In the genomic region with DNA sequence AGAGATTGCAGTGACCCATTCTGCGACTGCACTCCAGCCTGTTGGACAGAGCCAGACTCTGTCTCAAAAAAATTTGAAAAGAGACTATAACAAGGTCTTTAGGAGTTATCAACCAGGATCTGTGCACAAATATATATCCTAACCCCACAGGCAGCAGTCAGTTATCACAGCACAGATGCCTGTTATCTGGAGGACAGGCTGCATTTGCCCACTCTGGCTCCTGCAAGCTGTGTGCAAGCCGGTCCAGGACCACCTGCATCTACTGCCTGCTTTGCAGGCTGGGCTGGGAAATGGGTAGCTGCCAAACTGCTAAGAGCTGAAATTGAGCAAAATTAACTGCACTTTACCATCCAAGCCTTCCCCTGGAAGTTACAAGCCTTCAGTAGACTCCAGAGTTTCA, we compare ENCODE assay signal across 1 cellular context.
TF ChIP-seq lines count a peak whose summit lies in the region.

No MANE protein-coding gene starts in this region.

TF ChIP-seq in SK-N-SH treated with all-trans-retinoic acid at 6 μM for 48 hours, 23 proteins besides CTCF, POLR2A, EP300 and RAD21 (continued from another document):
- TF ChIP-seq TSHZ2 (CRISPR knock-in tag; IDR thresholded peaks at IDR 0.05) (no peak), ZNF8 (CRISPR knock-in tag; IDR thresholded peaks at IDR 0.05) (no peak), TOX (CRISPR knock-in tag; IDR thresholded peaks at IDR 0.05; ENCODE audit: borderline replicate concordance) (no peak), SNAI2 (CRISPR knock-in tag; IDR thresholded peaks at IDR 0.05) (no peak), ZNF565 (CRISPR knock-in tag; conservative IDR thresholded peaks at IDR 0.05; ENCODE audit: low read depth) (no peak), ZC3H10 (CRISPR knock-in tag; IDR thresholded peaks at IDR 0.05) (no peak), TCF4 (CRISPR knock-in tag; IDR thresholded peaks at IDR 0.05; ENCODE audit: borderline replicate concordance) (no peak), ARNTL (CRISPR knock-in tag; IDR thresholded peaks at IDR 0.05; ENCODE audit: borderline replicate concordance, low read depth) (no peak), BACH2 (CRISPR knock-in tag; IDR thresholded peaks at IDR 0.05; ENCODE audit: borderline replicate concordance) (no peak), ZNF70 (CRISPR knock-in tag; IDR thresholded peaks at IDR 0.05) (no peak), ESRRG (CRISPR knock-in tag; IDR thresholded peaks at IDR 0.05) (no peak), PATZ1 (CRISPR knock-in tag; IDR thresholded peaks at IDR 0.05; ENCODE audit: borderline replicate concordance) (no peak), PPARA (CRISPR knock-in tag; IDR thresholded peaks at IDR 0.05; ENCODE audit: borderline replicate concordance) (no peak), RARB (CRISPR knock-in tag; IDR thresholded peaks at IDR 0.05) (no peak), CSDC2 (CRISPR knock-in tag; IDR thresholded peaks at IDR 0.05) (no peak)
- TF ChIP-seq, protein P1, sequence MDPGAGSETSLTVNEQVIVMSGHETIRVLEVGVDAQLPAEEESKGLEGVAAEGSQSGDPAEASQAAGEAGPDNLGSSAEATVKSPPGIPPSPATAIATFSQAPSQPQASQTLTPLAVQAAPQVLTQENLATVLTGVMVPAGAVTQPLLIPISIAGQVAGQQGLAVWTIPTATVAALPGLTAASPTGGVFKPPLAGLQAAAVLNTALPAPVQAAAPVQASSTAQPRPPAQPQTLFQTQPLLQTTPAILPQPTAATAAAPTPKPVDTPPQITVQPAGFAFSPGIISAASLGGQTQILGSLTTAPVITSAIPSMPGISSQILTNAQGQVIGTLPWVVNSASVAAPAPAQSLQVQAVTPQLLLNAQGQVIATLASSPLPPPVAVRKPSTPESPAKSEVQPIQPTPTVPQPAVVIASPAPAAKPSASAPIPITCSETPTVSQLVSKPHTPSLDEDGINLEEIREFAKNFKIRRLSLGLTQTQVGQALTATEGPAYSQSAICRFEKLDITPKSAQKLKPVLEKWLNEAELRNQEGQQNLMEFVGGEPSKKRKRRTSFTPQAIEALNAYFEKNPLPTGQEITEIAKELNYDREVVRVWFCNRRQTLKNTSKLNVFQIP (CRISPR knock-in tag; IDR thresholded peaks at IDR 0.05; ENCODE audit: borderline replicate concordance, low read depth): no peak
